In genomic region chr16:27326738-27327585, GRCh38 we compare ENCODE assay signal across 8 cellular contexts. TPM values are rescaled to one million over a fixed set of nuclear protein-coding genes. Genes with fewer than 3 reads are reported as not detected.
DNase-seq lines count a peak whose midpoint lies in the region; ATAC-seq and TF ChIP-seq lines count a peak whose summit lies in the region.

No MANE protein-coding gene starts in this region.

- H3K27me3 Mint-ChIP-seq in activated CD8-positive, alpha-beta T cell treated with anti-CD3 and anti-CD28 coated beads for 36 hours = no peaks in the 10 kb centered on the region

- peak overlapping the region; percentile 49 for H3K4me3 Mint-ChIP-seq in activated CD8-positive, alpha-beta T cell treated with anti-CD3 and anti-CD28 coated beads for 36 hours

- peaks cover 75% of the 10 kb centered on the region for H3K4me1 Mint-ChIP-seq in activated CD8-positive, alpha-beta T cell treated with anti-CD3 and anti-CD28 coated beads for 36 hours (ENCODE audit: low read depth)

- H3K4me3 ChIP-seq in GM06990 (replicated peaks; ENCODE audit: low read depth, low read length) (no peak overlapping the region), MG63 (no peak overlapping the region), epithelial cell of esophagus (ENCODE audit: low read length) (no peak overlapping the region), thymus (ENCODE audit: low read length) (no peak overlapping the region)

- peak overlapping the region; percentile 91 for H3K27ac ChIP-seq in thymus (ENCODE audit: low read depth)

- peaks cover 5% of the 10 kb centered on the region for H3K4me1 ChIP-seq in thymus (ENCODE audit: control insufficient read depth, insufficient read depth, low read length)

- H3K36me3 Mint-ChIP-seq in activated CD8-positive, alpha-beta T cell treated with anti-CD3 and anti-CD28 coated beads for 36 hours (ENCODE audit: low read depth) = peaks cover 93% of the 10 kb centered on the region

- peaks cover 10% of the 10 kb centered on the region; the same call in 1 of the 2 replicates for H3K9me3 ChIP-seq in MG63
- H3K9me3 ChIP-seq in thymus (ENCODE audit: control insufficient read depth) = no peaks in the 10 kb centered on the region

- H3K27ac Mint-ChIP-seq in activated CD8-positive, alpha-beta T cell treated with anti-CD3 and anti-CD28 coated beads for 36 hours = peak overlapping the region; percentile 93

- intact Hi-C loops in activated CD8-positive, alpha-beta T cell treated with anti-CD3 and anti-CD28 coated beads for 36 hours (cut with micrococcal nuclease) = no loop called here

- CTCF ChIA-PET in activated CD8-positive, alpha-beta T cell treated with anti-CD3 and anti-CD28 coated beads for 36 hours (lab: Charles Lee) = interaction anchor here (0.8 to 1.8 kb wide), 2 partner anchors 8 to 93 kb away, joined by 4 read pairs; no protein-coding TSS in a partner anchor

- no peaks in the 10 kb centered on the region for H3K9me3 Mint-ChIP-seq in activated CD8-positive, alpha-beta T cell treated with anti-CD3 and anti-CD28 coated beads for 36 hours

- peak; percentile 70 for ATAC-seq in activated CD8-positive, alpha-beta T cell treated with anti-CD3 and anti-CD28 coated beads for 36 hours
- ATAC-seq in HG03025 (IDR thresholded peaks at IDR 0.05; ENCODE audit: low FRiP score, unreplicated experiment) = no peak
- ATAC-seq in HG02885 (IDR thresholded peaks at IDR 0.05; ENCODE audit: poor library complexity, unreplicated experiment) = no peak

- 32% methylated on average over 19 of the region's 19 CpGs for WGBS in thymus

- H3K27me3 ChIP-seq in GM06990 (replicated peaks; ENCODE audit: control insufficient read depth, insufficient read depth, low read length) (no peaks in the 10 kb centered on the region), MG63 (no peaks in the 10 kb centered on the region), thymus (ENCODE audit: control insufficient read depth, insufficient read depth) (no peaks in the 10 kb centered on the region)

- POLR2A ChIA-PET in activated CD8-positive, alpha-beta T cell treated with anti-CD3 and anti-CD28 coated beads for 36 hours (lab: Charles Lee) = interaction anchor here (0.6 to 13.3 kb wide), 4 partner anchors 10 to 923 kb away, joined by 3 to 257 read pairs (median 16); no protein-coding TSS in a partner anchor

- TF ChIP-seq CTCF in GM06990 (IDR thresholded peaks at IDR 0.05; ENCODE audit: insufficient read depth, low read length, poor library complexity, severe bottlenecking) = no peak
- no peak for TF ChIP-seq CTCF in activated CD8-positive, alpha-beta T cell treated with anti-CD3 and anti-CD28 coated beads for 36 hours (IDR thresholded peaks at IDR 0.05)
- TF ChIP-seq CTCF in epithelial cell of esophagus (IDR thresholded peaks at IDR 0.05; ENCODE audit: insufficient read depth, low read depth, low read length, missing control alignments) = peak; percentile 22

- DNase-seq in GM06990 (ENCODE audit: extremely low read depth, insufficient read length) (peak; percentile 43), MG63 (peak; percentile 97), epithelial cell of esophagus (ENCODE audit: low read depth) (peak; percentile 96), mucosa of gallbladder (ENCODE audit: low spot score) (peak; percentile 80)
- peak; percentile 69 for DNase-seq in activated CD8-positive, alpha-beta T cell treated with anti-CD3 and anti-CD28 coated beads for 36 hours

- H3K36me3 ChIP-seq in GM06990 (ENCODE audit: control insufficient read depth, insufficient read depth, low read length) (no peaks in the 10 kb centered on the region), MG63 (peaks cover 34% of the 10 kb centered on the region), thymus (ENCODE audit: control insufficient read depth, insufficient read depth) (no peaks in the 10 kb centered on the region)

RNA-seq across cellular contexts. Expression of gene IL4R, which starts 13.2 kb away (rescaled TPM):
- 26.1 and 40.9 TPM in 2 replicates for total RNA-seq in MG63 (2014; rRNA removed; shearing (Covaris generic); ENCODE audit: low replicate concordance)
- total RNA-seq in activated CD8-positive, alpha-beta T cell treated with anti-CD3 and anti-CD28 coated beads for 36 hours = 100 to 1,000 TPM; 236 to 245 TPM
- total RNA-seq in mucosa of gallbladder = 74.2 TPM
- 36.8 TPM for polyA plus RNA-seq in thymus

RNA-seq across cellular contexts. Expression of gene NSMCE1, which starts 58.4 kb away (rescaled TPM):
- total RNA-seq in MG63 (2014; rRNA removed; shearing (Covaris generic); ENCODE audit: low replicate concordance) = 51.7 and 66.6 TPM in 2 replicates
- total RNA-seq in activated CD8-positive, alpha-beta T cell treated with anti-CD3 and anti-CD28 coated beads for 36 hours = 100 to 1,000 TPM; 150 to 156 TPM
- total RNA-seq in mucosa of gallbladder = 72.0 TPM
- 69.5 TPM for polyA plus RNA-seq in thymus

Comparison
In these comparisons a context has a peak if more than half of its experiments do, and no peak if none do; other contexts are left out.
1. DNase-seq: peak in every context shown above with its lines; median percentile 97 in MG63; 96 in epithelial cell of esophagus; 80 in mucosa of gallbladder; 69 in activated CD8-positive, alpha-beta T cell treated with anti-CD3 and anti-CD28 coated beads for 36 hours; 43 in GM06990.